ENCODE assay signal across 26 cellular contexts in the genomic region with DNA sequence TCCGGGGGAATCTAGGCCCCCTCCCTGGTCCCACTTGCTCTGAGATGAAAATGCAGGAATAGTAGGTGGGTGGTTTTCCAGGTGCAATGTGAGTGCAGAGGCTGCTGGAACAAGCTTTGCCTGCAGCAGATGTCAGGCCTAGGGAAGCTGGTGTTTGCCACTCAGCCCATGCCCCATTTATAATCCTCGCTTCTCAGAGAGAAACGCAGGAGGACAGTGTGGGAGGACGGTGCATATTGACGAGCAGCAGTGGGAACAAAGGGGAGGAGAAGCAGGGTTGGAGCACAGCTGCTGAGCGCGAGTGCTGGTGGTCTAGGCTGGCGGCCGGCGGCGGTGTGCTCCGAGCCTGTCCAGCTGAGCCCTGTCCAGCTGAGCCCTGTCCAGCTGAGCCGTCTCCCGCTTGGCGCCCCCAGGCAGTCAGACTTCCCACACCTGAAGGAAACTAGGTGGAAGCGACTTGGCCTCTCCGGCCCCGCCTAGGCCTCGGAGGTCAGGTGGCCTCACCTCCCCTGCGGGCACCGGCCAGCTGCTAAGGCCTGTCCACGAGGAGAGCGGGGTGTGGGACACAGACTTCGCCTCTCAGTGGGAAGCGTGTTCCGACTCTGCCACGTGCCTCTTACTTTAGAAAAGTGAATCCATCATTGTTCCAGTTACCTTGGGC. TPM values are rescaled to one million over a fixed set of nuclear protein-coding genes. Genes with fewer than 3 reads are reported as not detected.
DNase-seq lines count a peak whose midpoint lies in the region; ATAC-seq and TF ChIP-seq lines count a peak whose summit lies in the region.
"Had no signal": no experiment of that assay in that cellular context is flagged by ENCODE, and none has a peak within 500 bp of the region (broad histone marks: within the 10 kb centered on the region; RNA-seq: fewer than 3 reads in every experiment).

No MANE protein-coding gene starts in this region.

- H3K27me3 Mint-ChIP-seq in natural killer cell (ENCODE audit: low read depth in 2 of 2): peaks cover 14 to 16% of the 10 kb centered on the region in 2 donors
- H3K27me3 Mint-ChIP-seq in natural killer cell treated with Interleukin-12 subunit alpha and Interleukin-12 subunit beta and Interleukin-15 and Interleukin-18, amount 100 ng/mL, for 72 hours: peaks cover 0 to 9% of the 10 kb centered on the region in 2 donors
- peaks cover 10 to 24% (median 17%) of the 10 kb centered on the region in 5 donors for H3K27me3 Mint-ChIP-seq in naive thymus-derived CD4-positive, alpha-beta T cell

- CTCF ChIA-PET in naive thymus-derived CD4-positive, alpha-beta T cell (lab: Charles Lee): no interaction called here

- H3K4me3 Mint-ChIP-seq in natural killer cell: no peak overlapping the region
- H3K4me3 Mint-ChIP-seq in natural killer cell treated with Interleukin-12 subunit alpha and Interleukin-12 subunit beta and Interleukin-15 and Interleukin-18, amount 100 ng/mL, for 72 hours: no peak overlapping the region
- no peak overlapping the region for H3K4me3 Mint-ChIP-seq in naive thymus-derived CD4-positive, alpha-beta T cell
- H3K4me3 Mint-ChIP-seq: CD8-positive, alpha-beta T cell; IgD-negative memory B cell had no signal

- H3K27ac Mint-ChIP-seq in natural killer cell: no peak overlapping the region
- no peak overlapping the region for H3K27ac Mint-ChIP-seq in natural killer cell treated with Interleukin-12 subunit alpha and Interleukin-12 subunit beta and Interleukin-15 and Interleukin-18, amount 100 ng/mL, for 72 hours
- no peak overlapping the region for H3K27ac Mint-ChIP-seq in naive thymus-derived CD4-positive, alpha-beta T cell
- H3K27ac Mint-ChIP-seq: CD8-positive, alpha-beta T cell; IgD-negative memory B cell had no signal

- peak in 1 of 3 donors; percentile 22 for ATAC-seq in natural killer cell
- no peak for ATAC-seq in natural killer cell treated with Interleukin-12 subunit alpha and Interleukin-12 subunit beta and Interleukin-15 and Interleukin-18, amount 100 ng/mL, for 72 hours
- peak; percentile 12 for ATAC-seq in naive thymus-derived CD4-positive, alpha-beta T cell
- no peak for ATAC-seq in GM18520 (IDR thresholded peaks at IDR 0.05; ENCODE audit: unreplicated experiment)
- ATAC-seq in GM18870 (IDR thresholded peaks at IDR 0.05; ENCODE audit: unreplicated experiment): no peak
- no peak for ATAC-seq in HG03457 (IDR thresholded peaks at IDR 0.05; ENCODE audit: unreplicated experiment)
- ATAC-seq: A549; CD8-positive, alpha-beta T cell had no signal

- DNase-seq in natural killer cell (peak; percentile 1), esophagus muscularis mucosa (ENCODE audit: extremely low spot score) (peak; percentile 66), vagina (ENCODE audit: extremely low spot score in 2 of 2) (peak; percentile 76 to 90)
- DNase-seq in natural killer cell treated with Interleukin-12 subunit alpha and Interleukin-12 subunit beta and Interleukin-15 and Interleukin-18, amount 100 ng/mL, for 72 hours (ENCODE audit: low spot score): no peak
- no peak for DNase-seq in naive thymus-derived CD4-positive, alpha-beta T cell
- DNase-seq: Calu3, GOT3, Kasumi-1, MG63, NCI-H1048, NCI-H1436 treated with DMSO at 0.1 percent for 48 hours, NCI-H2029 treated with DMSO at 0.1 percent for 48 hours, NCI-H2171, NCI-H446, NCI-H69 had no signal

- no peak overlapping the region for H3K27ac ChIP-seq in esophagus muscularis mucosa (replicated peaks in 1 of 4)
- H3K27ac ChIP-seq in naive thymus-derived CD4-positive, alpha-beta T cell (ENCODE audit: low read depth, low read length): no peak overlapping the region
- H3K27ac ChIP-seq in vagina: no peak overlapping the region
- H3K27ac ChIP-seq: A549, BLaER1, HL-60, Peyer's patch, SJSA1 had no signal

- H3K9me3 ChIP-seq in esophagus muscularis mucosa (no peaks in the 10 kb centered on the region), vagina (no peaks in the 10 kb centered on the region)
- no peaks in the 10 kb centered on the region for H3K9me3 ChIP-seq in naive thymus-derived CD4-positive, alpha-beta T cell (ENCODE audit: control insufficient read depth in 2 of 3, low read length in 3 of 3)
- H3K9me3 ChIP-seq: A549, BLaER1, MG63, Peyer's patch, SJSA1 had no signal

- no peaks in the 10 kb centered on the region for H3K4me1 Mint-ChIP-seq in natural killer cell
- no peaks in the 10 kb centered on the region for H3K4me1 Mint-ChIP-seq in natural killer cell treated with Interleukin-12 subunit alpha and Interleukin-12 subunit beta and Interleukin-15 and Interleukin-18, amount 100 ng/mL, for 72 hours (ENCODE audit: low read depth in 2 of 2)
- no peaks in the 10 kb centered on the region for H3K4me1 Mint-ChIP-seq in naive thymus-derived CD4-positive, alpha-beta T cell
- H3K4me1 Mint-ChIP-seq: IgD-negative memory B cell had no signal

- H3K9me3 Mint-ChIP-seq in natural killer cell: no peaks in the 10 kb centered on the region
- no peaks in the 10 kb centered on the region for H3K9me3 Mint-ChIP-seq in natural killer cell treated with Interleukin-12 subunit alpha and Interleukin-12 subunit beta and Interleukin-15 and Interleukin-18, amount 100 ng/mL, for 72 hours
- peaks cover 0 to 2% (median 0%) of the 10 kb centered on the region in 11 donors for H3K9me3 Mint-ChIP-seq in naive thymus-derived CD4-positive, alpha-beta T cell
- H3K9me3 Mint-ChIP-seq: CD8-positive, alpha-beta T cell had no signal

- no peaks in the 10 kb centered on the region for H3K36me3 Mint-ChIP-seq in natural killer cell
- no peaks in the 10 kb centered on the region for H3K36me3 Mint-ChIP-seq in natural killer cell treated with Interleukin-12 subunit alpha and Interleukin-12 subunit beta and Interleukin-15 and Interleukin-18, amount 100 ng/mL, for 72 hours
- no peaks in the 10 kb centered on the region for H3K36me3 Mint-ChIP-seq in naive thymus-derived CD4-positive, alpha-beta T cell
- H3K36me3 Mint-ChIP-seq: CD8-positive, alpha-beta T cell; IgD-negative memory B cell had no signal

- POLR2A ChIA-PET in naive thymus-derived CD4-positive, alpha-beta T cell (lab: Charles Lee): no interaction called here

- 94% methylated on average over 26 of the region's 27 CpGs for WGBS in esophagus muscularis mucosa

- TF ChIP-seq POLR2A in esophagus muscularis mucosa (IDR thresholded peaks at IDR 0.05; ENCODE audit: low read depth): no peak
- no peak for TF ChIP-seq POLR2A in vagina (IDR thresholded peaks at IDR 0.05)

- H3K27me3 ChIP-seq in esophagus muscularis mucosa (no peaks in the 10 kb centered on the region), vagina (no peaks in the 10 kb centered on the region)
- no peaks in the 10 kb centered on the region for H3K27me3 ChIP-seq in naive thymus-derived CD4-positive, alpha-beta T cell (ENCODE audit: control insufficient read depth in 2 of 2, insufficient read depth in 2 of 2, low read length in 2 of 2)
- H3K27me3 ChIP-seq: BLaER1, MG63, Peyer's patch had no signal

- H3K4me3 ChIP-seq in esophagus muscularis mucosa: no peak overlapping the region
- no peak overlapping the region for H3K4me3 ChIP-seq in naive thymus-derived CD4-positive, alpha-beta T cell (ENCODE audit: low read length)
- no peak overlapping the region for H3K4me3 ChIP-seq in vagina
- H3K4me3 ChIP-seq: A549, BLaER1, MG63, Peyer's patch, SJSA1 had no signal

- H3K36me3 ChIP-seq in esophagus muscularis mucosa: no peaks in the 10 kb centered on the region
- no peaks in the 10 kb centered on the region for H3K36me3 ChIP-seq in naive thymus-derived CD4-positive, alpha-beta T cell (ENCODE audit: control insufficient read depth in 2 of 3, insufficient read depth in 3 of 3, low read length in 3 of 3)
- H3K36me3 ChIP-seq in vagina: no peaks in the 10 kb centered on the region
- H3K36me3 ChIP-seq: BLaER1, MG63, Peyer's patch, SJSA1 had no signal

- peaks cover 5 to 19% (median 14%) of the 10 kb centered on the region in 4 donors for H3K4me1 ChIP-seq in esophagus muscularis mucosa
- no peaks in the 10 kb centered on the region for H3K4me1 ChIP-seq in naive thymus-derived CD4-positive, alpha-beta T cell (ENCODE audit: control insufficient read depth in 2 of 2, insufficient read depth in 2 of 2, low read length in 2 of 2)
- H3K4me1 ChIP-seq in vagina: peaks cover 11% of the 10 kb centered on the region
- H3K4me1 ChIP-seq: A549, BLaER1, SJSA1 had no signal

- no peak for TF ChIP-seq EP300 in esophagus muscularis mucosa (IDR thresholded peaks at IDR 0.05)

- intact Hi-C loops in natural killer cell (cut with micrococcal nuclease): no loop called here
- intact Hi-C loops in esophagus muscularis mucosa (cut with DNase I): no loop called here
- intact Hi-C loops in naive thymus-derived CD4-positive, alpha-beta T cell (cut with micrococcal nuclease): no loop called here
- intact Hi-C loops in vagina (cut with DNase I): no loop called here

- TF ChIP-seq CTCF in natural killer cell (IDR thresholded peaks at IDR 0.05): no peak
- no peak for TF ChIP-seq CTCF in esophagus muscularis mucosa (IDR thresholded peaks at IDR 0.05)
- TF ChIP-seq CTCF in vagina (IDR thresholded peaks at IDR 0.05): no peak

RNA-seq across cellular contexts. Expression of a gene that starts 49.7 kb away (rescaled TPM):
- total RNA-seq in natural killer cell (not detected), esophagus muscularis mucosa (under 1 TPM in 1 of 4 donors, not detected in 3; 0.17 TPM), vagina (not detected)
- total RNA-seq in natural killer cell treated with Interleukin-12 subunit alpha and Interleukin-12 subunit beta and Interleukin-15 and Interleukin-18, amount 100 ng/mL, for 72 hours: not detected
- not detected for total RNA-seq in naive thymus-derived CD4-positive, alpha-beta T cell
- polyA plus RNA-seq in naive thymus-derived CD4-positive, alpha-beta T cell: not detected
- total RNA-seq: Calu3; CD8-positive, alpha-beta T cell; HT1080; SJSA1 had no signal
- polyA plus RNA-seq: A549, IgD-negative memory B cell had no signal

Comparison
In these comparisons a context has a peak if more than half of its experiments do, and no peak if none do; other contexts are left out.
1. DNase-seq: peak in natural killer cell (single experiment), esophagus muscularis mucosa (single experiment) and vagina (2 of 2); none in natural killer cell treated with Interleukin-12 subunit alpha and Interleukin-12 subunit beta and Interleukin-15 and Interleukin-18, amount 100 ng/mL, for 72 hours (single experiment) and naive thymus-derived CD4-positive, alpha-beta T cell (0 of 9).